Comparison of ENCODE assay signal across 15 cellular contexts in the genomic region with DNA sequence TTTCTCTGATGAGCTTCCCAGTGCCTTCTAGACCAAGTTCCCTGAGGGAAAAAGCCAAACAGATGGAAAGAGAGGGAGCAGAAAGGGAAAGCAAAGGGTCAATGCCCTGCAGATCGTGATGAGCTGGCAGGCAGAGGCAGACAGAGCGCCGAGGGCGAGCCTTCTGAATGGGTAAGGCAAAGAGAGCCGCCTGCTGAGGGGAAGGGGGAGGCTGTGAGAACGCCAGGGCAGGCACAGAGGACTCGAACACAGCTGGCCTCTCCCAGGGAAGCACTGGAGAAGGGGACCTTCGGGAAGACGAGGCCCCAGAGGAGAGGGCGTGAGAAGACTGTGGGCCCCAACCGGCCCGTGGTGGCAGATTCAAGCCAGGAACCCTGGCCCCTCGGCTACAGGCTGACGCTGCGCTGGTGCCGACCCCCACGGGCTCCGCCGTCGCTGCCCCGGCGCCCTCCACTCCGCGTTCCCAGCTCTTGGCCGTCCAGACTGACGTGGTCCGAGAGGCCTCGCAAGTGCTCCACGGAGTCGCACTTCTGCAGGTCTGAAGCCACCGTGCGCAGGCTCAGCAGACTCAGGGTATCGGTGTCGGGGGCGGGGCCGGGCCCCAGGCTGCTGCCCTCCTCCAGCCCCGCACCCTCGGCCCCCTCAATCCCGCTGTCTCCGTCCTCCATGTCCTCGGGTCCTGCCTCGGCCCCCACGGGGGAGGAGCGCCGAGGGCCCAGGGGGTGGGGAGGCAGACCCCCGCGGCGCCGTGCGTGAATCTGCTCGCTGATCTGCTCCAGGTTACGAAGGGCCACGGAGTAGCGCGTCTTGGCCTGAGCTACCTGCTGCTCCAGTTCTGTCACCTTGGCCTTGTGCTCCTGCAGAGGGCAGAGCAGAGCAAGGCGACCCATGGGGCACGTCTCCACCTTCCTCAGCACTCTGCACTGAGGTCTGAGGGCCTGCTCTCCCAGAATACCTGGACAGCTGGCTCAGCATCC. TPM values are rescaled to one million over a fixed set of nuclear protein-coding genes. Genes with fewer than 3 reads are reported as not detected.
A peak's percentile ranks its signal among the peaks of the same experiment; 100 is the strongest.
DNase-seq lines count a peak whose midpoint lies in the region; FAIRE-seq and TF ChIP-seq lines count a peak whose summit lies in the region.
"Had no signal": no experiment of that assay in that cellular context is flagged by ENCODE, and none has a peak within 500 bp of the region (broad histone marks: within the 10 kb centered on the region; RNA-seq: fewer than 3 reads in every experiment).

No MANE protein-coding gene starts in this region.

- H3K9me3 Mint-ChIP-seq in nephron progenitor cell = no peaks in the 10 kb centered on the region
- H3K9me3 Mint-ChIP-seq: activated naive CD4-positive, alpha-beta T cell treated with anti-CD3 and anti-CD28 coated beads, Interleukin-2, amount 10 ng/mL, durations not matched to agents 7 days and 5 days had no signal

- H3K4me1 Mint-ChIP-seq in nephron progenitor cell = peaks cover 4% of the 10 kb centered on the region

- CTCF ChIA-PET in H1 (lab: Charles Lee; ENCODE audit: partially characterized antibody) = interaction anchor here (0.6 to 2.6 kb wide), 9 partner anchors 9 to 92 kb away, joined by 3 to 17 read pairs (median 4); a partner anchor contains a TSS

- no peak overlapping the region for H3K9ac ChIP-seq in H1 (replicated peaks in 1 of 4; ENCODE audit: extremely low read depth in 1 of 4, low read depth in 3 of 4, low read length in 3 of 4)

- TF ChIP-seq POLR2A in H1 (IDR thresholded peaks at IDR 0.05; ENCODE audit: control extremely low read depth in 1 of 2, low read depth in 2 of 2, low read length in 2 of 2) = no peak

- H4K91ac ChIP-seq in H1 (replicated peaks; ENCODE audit: insufficient read length, low read length) = no peak overlapping the region

- no peak overlapping the region for H2AK5ac ChIP-seq in H1 (ENCODE audit: low read depth, low read length)

- H2BK5ac ChIP-seq in H1 (ENCODE audit: low read depth, low read length) = no peak overlapping the region

- peak overlapping the region; percentile 87 for H3K27ac Mint-ChIP-seq in nephron progenitor cell
- H3K27ac Mint-ChIP-seq: activated CD4-positive, alpha-beta T cell treated with anti-CD3 and anti-CD28 coated beads for 36 hours; activated naive CD4-positive, alpha-beta T cell treated with anti-CD3 and anti-CD28 coated beads, Interleukin-2, amount 10 ng/mL, durations not matched to agents 7 days and 5 days had no signal

- H3K4me3 ChIP-seq in GM06990 (replicated peaks; ENCODE audit: low read depth, low read length) (no peak overlapping the region), H1 (ENCODE audit: extremely low read depth in 1 of 4, insufficient read depth in 2 of 4, low read depth in 3 of 4, low read length in 4 of 4) (no peak overlapping the region)
- H3K4me3 ChIP-seq: SJSA1 had no signal

- H3K79me1 ChIP-seq in H1 (ENCODE audit: low read depth, low read length) = no peaks in the 10 kb centered on the region

- H3K36me3 ChIP-seq in GM06990 (ENCODE audit: control insufficient read depth, insufficient read depth, low read length) = peaks cover 40% of the 10 kb centered on the region
- peaks cover 10 to 24% (median 23%) of the 10 kb centered on the region in 4 experiments for H3K36me3 ChIP-seq in H1 (ENCODE audit: control insufficient read depth in 2 of 4, insufficient read depth in 4 of 4, low read length in 3 of 4)

- TF ChIP-seq EP300 in H1 (IDR thresholded peaks at IDR 0.05; ENCODE audit: borderline replicate concordance in 1 of 2, low read depth in 2 of 2, low read length in 2 of 2) = no peak

- TF ChIP-seq CTCF in GM06990 (IDR thresholded peaks at IDR 0.05; ENCODE audit: insufficient read depth, low read length, poor library complexity, severe bottlenecking) (peak; percentile 18), H1 (IDR thresholded peaks at IDR 0.05; ENCODE audit: control extremely low read depth in 1 of 3, insufficient read depth in 1 of 3, low read depth in 1 of 3, low read length in 3 of 3) (peak; percentile 36 to 66 (median 57)), nephron progenitor cell (IDR thresholded peaks at IDR 0.05) (no peak)

- H4K8ac ChIP-seq in H1 (ENCODE audit: extremely low read depth, insufficient read depth, low read length) = no peak overlapping the region

- no peak overlapping the region for H2BK15ac ChIP-seq in H1 (ENCODE audit: low read length)

- peaks cover 38% of the 10 kb centered on the region for H3K36me3 Mint-ChIP-seq in nephron progenitor cell (ENCODE audit: low read depth)

- FAIRE-seq in HTR-8/SVneo (lab: Jason Lieb, UNC) (peak; percentile 40), H1 (lab: Jason Lieb, UNC) (no peak)
- FAIRE-seq: colon had no signal

- H2AFZ ChIP-seq in H1 (ENCODE audit: low read length) = no peak overlapping the region

- no peak overlapping the region for H2BK12ac ChIP-seq in H1 (ENCODE audit: low read depth, low read length)

- H3K4me2 ChIP-seq in H1 (ENCODE audit: insufficient read depth in 1 of 2, low read depth in 2 of 2, low read length in 2 of 2) = no peak overlapping the region

- H3K4ac ChIP-seq in H1 (replicated peaks; ENCODE audit: insufficient read length, low read depth, low read length) = no peak overlapping the region

- H3K23me2 ChIP-seq in H1 (ENCODE audit: low read depth, low read length) = no peaks in the 10 kb centered on the region

- no peak overlapping the region for H4K5ac ChIP-seq in H1 (ENCODE audit: insufficient read length, low read depth, low read length)

- H3K56ac ChIP-seq in H1 (replicated peaks; ENCODE audit: insufficient read length, low read depth, low read length) = no peak overlapping the region

- no peaks in the 10 kb centered on the region for H3K79me2 ChIP-seq in H1 (ENCODE audit: control insufficient read depth in 1 of 2, insufficient read depth in 2 of 2, low read length in 2 of 2)

- 92% methylated on average over 41 of the region's 57 CpGs; no CpG with 5 or more reads in 1 of the 2 experiments for WGBS in H1 (ENCODE audit: extremely low coverage in 1 of 2, insufficient coverage in 1 of 2, insufficient read length in 1 of 2, insufficient replicate concordance in 2 of 2, low coverage in 1 of 2, low lambda C conversion rate in 2 of 2, missing lambda C conversion rate in 1 of 2), 2 experiments

- H3K4me3 Mint-ChIP-seq in nephron progenitor cell = no peak overlapping the region
- H3K4me3 Mint-ChIP-seq: activated CD4-positive, alpha-beta T cell treated with anti-CD3 and anti-CD28 coated beads for 36 hours; activated naive CD4-positive, alpha-beta T cell treated with anti-CD3 and anti-CD28 coated beads, Interleukin-2, amount 10 ng/mL, durations not matched to agents 7 days and 5 days had no signal

- H2BK120ac ChIP-seq in H1 (replicated peaks; ENCODE audit: low read depth, low read length) = no peak overlapping the region

- DNase-seq in GM06990 (ENCODE audit: extremely low read depth, insufficient read length) = no peak
- no peak for DNase-seq in HTR-8/SVneo (ENCODE audit: insufficient read length, low spot score)
- no peak for DNase-seq in H1 (ENCODE audit: low read depth in 1 of 2, low spot score in 2 of 2)
- DNase-seq in nephron progenitor cell = no peak
- DNase-seq in activated CD4-positive, alpha-beta T cell treated with anti-CD3 and anti-CD28 coated beads for 1 hour = no peak
- DNase-seq in NCI-H1092 (lab: John Stamatoyannopoulos, UW) = no peak
- DNase-seq in NCI-H2227 (lab: John Stamatoyannopoulos, UW; ENCODE audit: unreplicated experiment) = no peak
- DNase-seq: activated CD4-positive, alpha-beta T cell treated with anti-CD3 and anti-CD28 coated beads for 36 hours; activated naive CD4-positive, alpha-beta T cell treated with anti-CD3 and anti-CD28 coated beads, Interleukin-2, amount 10 ng/mL, durations not matched to agents 7 days and 5 days; Caco-2; NCI-H510A treated with DMSO at 0.1 percent for 48 hours had no signal

- no peak overlapping the region for H3K23ac ChIP-seq in H1 (ENCODE audit: insufficient read length)

- 0 out of 4 replicates have a peak, but pooled peaks cover 0 to 3% of the 10 kb centered on the region in 2 experiments for H3K9me3 ChIP-seq in H1 (ENCODE audit: insufficient read depth in 2 of 2, low read depth in 1 of 2, low read length in 1 of 2)
- H3K9me3 ChIP-seq: Caco-2, SJSA1 had no signal

- H3K18ac ChIP-seq in H1 (ENCODE audit: extremely low read depth, low read length) = no peak overlapping the region

- peaks cover 1% of the 10 kb centered on the region for H3K27me3 Mint-ChIP-seq in nephron progenitor cell (ENCODE audit: low read depth, poor library complexity)
- H3K27me3 Mint-ChIP-seq: activated CD4-positive, alpha-beta T cell treated with anti-CD3 and anti-CD28 coated beads for 36 hours; activated naive CD4-positive, alpha-beta T cell treated with anti-CD3 and anti-CD28 coated beads, Interleukin-2, amount 10 ng/mL, durations not matched to agents 7 days and 5 days had no signal

- H3K27me3 ChIP-seq in GM06990 (replicated peaks; ENCODE audit: control insufficient read depth, insufficient read depth, low read length) (no peaks in the 10 kb centered on the region), H1 (replicated peaks in 1 of 4; ENCODE audit: control insufficient read depth in 3 of 4, extremely low read depth in 1 of 4, insufficient read depth in 3 of 4, low read length in 3 of 4) (no peaks in the 10 kb centered on the region)
- H3K27me3 ChIP-seq: SJSA1 had no signal

- no peak overlapping the region for H2BK20ac ChIP-seq in H1 (ENCODE audit: low read length)

- POLR2A ChIA-PET in H1 (lab: Charles Lee; ENCODE audit: partially characterized antibody) = interaction anchor here (0.8 to 2.4 kb wide), 9 partner anchors 8 to 51 kb away, joined by 3 to 8 read pairs (median 3); a partner anchor contains a TSS

- peak; percentile 33 to 46 for TF ChIP-seq RAD21 in H1 (IDR thresholded peaks at IDR 0.05 in 1 of 2, conservative IDR thresholded peaks at IDR 0.05 in 1 of 2; ENCODE audit: low read depth in 2 of 2, low read length in 2 of 2)

- H3K14ac ChIP-seq in H1 (ENCODE audit: insufficient read length) = no peak overlapping the region

- no peak overlapping the region for H3K27ac ChIP-seq in H1 (ENCODE audit: low read depth, low read length)
- H3K27ac ChIP-seq: SJSA1 had no signal

- no peaks in the 10 kb centered on the region for H4K20me1 ChIP-seq in H1 (replicated peaks in 1 of 2; ENCODE audit: control insufficient read depth in 1 of 2, insufficient read depth in 2 of 2, low read length in 2 of 2)

- H3K4me1 ChIP-seq in H1 (replicated peaks in 1 of 4; ENCODE audit: control insufficient read depth in 3 of 4, insufficient read depth in 4 of 4, low read length in 3 of 4) = peaks cover 0 to 2% (median under 1%) of the 10 kb centered on the region in 4 experiments; a peak in 2 of 7 replicates
- H3K4me1 ChIP-seq: Caco-2 had no signal

RNA-seq across cellular contexts. Expression of a gene that starts 13.9 kb away (rescaled TPM):
- total RNA-seq in H1 (2021; fragmentation: NEBNext Ultra II Directional; extraction: Animal tissue kit (Norgen Biotek cat#: 25700)) = 27.9 and 28.4 TPM in 2 replicates
- 20.2 and 29.7 TPM in 2 replicates for polyA plus RNA-seq in H1 (2011; rRNA removed)
- 27.2 TPM for polyA plus RNA-seq in H1 (2011; cell fraction: cytosol; rRNA removed)
- polyA plus RNA-seq in H1 (2011; cell fraction: nucleus; rRNA removed) = 32.9 TPM
- polyA plus RNA-seq in H1 (2012, experiment 1 of 2) = 14.2 to 20.1 TPM (median 19.1 TPM) in 4 replicates
- polyA plus RNA-seq in H1 (2012, experiment 2 of 2) = 18.1 TPM
- 14.2 TPM for polyA plus RNA-seq in H1 (2013, experiment 1 of 2)
- 13.8 TPM for polyA plus RNA-seq in H1 (2013, experiment 2 of 2)
- 15.4 and 21.6 TPM in 2 replicates for polyA minus RNA-seq in H1 (2011; rRNA and poly(A)+ RNA removed)
- polyA minus RNA-seq in H1 (2011; cell fraction: cytosol; rRNA and poly(A)+ RNA removed) = 13.0 TPM
- polyA minus RNA-seq in H1 (2011; cell fraction: nucleus; rRNA and poly(A)+ RNA removed) = 24.4 TPM

RNA-seq across cellular contexts. Expression of a gene that starts 26.2 kb away (rescaled TPM):
- 28.4 and 30.7 TPM in 2 replicates for total RNA-seq in H1 (2021; fragmentation: NEBNext Ultra II Directional; extraction: Animal tissue kit (Norgen Biotek cat#: 25700))
- polyA plus RNA-seq in H1 (2011; rRNA removed) = 40.4 and 40.7 TPM in 2 replicates
- polyA plus RNA-seq in H1 (2011; cell fraction: cytosol; rRNA removed) = 29.5 TPM
- polyA plus RNA-seq in H1 (2011; cell fraction: nucleus; rRNA removed) = 25.3 TPM
- polyA plus RNA-seq in H1 (2012, experiment 1 of 2) = 15.9 to 22.8 TPM (median 20.8 TPM) in 4 replicates
- polyA plus RNA-seq in H1 (2012, experiment 2 of 2) = 31.7 TPM
- 17.9 TPM for polyA plus RNA-seq in H1 (2013, experiment 1 of 2)
- 18.5 TPM for polyA plus RNA-seq in H1 (2013, experiment 2 of 2)
- 27.1 and 34.9 TPM in 2 replicates for polyA minus RNA-seq in H1 (2011; rRNA and poly(A)+ RNA removed)
- polyA minus RNA-seq in H1 (2011; cell fraction: cytosol; rRNA and poly(A)+ RNA removed) = 26.9 TPM
- 29.5 TPM for polyA minus RNA-seq in H1 (2011; cell fraction: nucleus; rRNA and poly(A)+ RNA removed)

RNA-seq across cellular contexts. Expression of a gene that starts 47.1 kb away (rescaled TPM):
- total RNA-seq in H1 (2021; fragmentation: NEBNext Ultra II Directional; extraction: Animal tissue kit (Norgen Biotek cat#: 25700)) = 38.4 and 39.7 TPM in 2 replicates
- 52.3 and 55.8 TPM in 2 replicates for polyA plus RNA-seq in H1 (2011; rRNA removed)
- polyA plus RNA-seq in H1 (2011; cell fraction: cytosol; rRNA removed) = 75.0 TPM
- polyA plus RNA-seq in H1 (2011; cell fraction: nucleus; rRNA removed) = 255 TPM
- polyA plus RNA-seq in H1 (2012, experiment 1 of 2) = 47.8 to 62.3 TPM (median 56.6 TPM) in 4 replicates
- 42.7 TPM for polyA plus RNA-seq in H1 (2012, experiment 2 of 2)
- polyA plus RNA-seq in H1 (2013, experiment 1 of 2) = 30.6 TPM
- polyA plus RNA-seq in H1 (2013, experiment 2 of 2) = 26.0 TPM
- 12.5 and 15.3 TPM in 2 replicates for polyA minus RNA-seq in H1 (2011; rRNA and poly(A)+ RNA removed)
- polyA minus RNA-seq in H1 (2011; cell fraction: cytosol; rRNA and poly(A)+ RNA removed) = 12.3 TPM
- 40.6 TPM for polyA minus RNA-seq in H1 (2011; cell fraction: nucleus; rRNA and poly(A)+ RNA removed)

RNA-seq across cellular contexts. Expression of a gene that starts 56.2 kb away (rescaled TPM):
- not detected in 2 replicates for total RNA-seq in H1 (2021; fragmentation: NEBNext Ultra II Directional; extraction: Animal tissue kit (Norgen Biotek cat#: 25700))
- polyA plus RNA-seq in H1 (2011; rRNA removed) = not detected in 2 replicates
- not detected for polyA plus RNA-seq in H1 (2011; cell fraction: cytosol; rRNA removed)
- not detected for polyA plus RNA-seq in H1 (2011; cell fraction: nucleus; rRNA removed)
- polyA plus RNA-seq in H1 (2012, experiment 1 of 2) = not detected in 4 replicates
- polyA plus RNA-seq in H1 (2012, experiment 2 of 2) = not detected
- polyA plus RNA-seq in H1 (2013, experiment 1 of 2) = not detected
- polyA plus RNA-seq in H1 (2013, experiment 2 of 2) = not detected
- not detected in 2 replicates for polyA minus RNA-seq in H1 (2011; rRNA and poly(A)+ RNA removed)
- not detected for polyA minus RNA-seq in H1 (2011; cell fraction: cytosol; rRNA and poly(A)+ RNA removed)
- not detected for polyA minus RNA-seq in H1 (2011; cell fraction: nucleus; rRNA and poly(A)+ RNA removed)
- total RNA-seq: activated CD4-positive, alpha-beta T cell treated with anti-CD3 and anti-CD28 coated beads for 36 hours; Caco-2; lower leg skin; osteocyte; SJSA1 had no signal
